Comparison of ENCODE assay signal across 13 cellular contexts in genomic region chr22:37740455-37741311, GRCh38. TPM values are rescaled to one million over a fixed set of nuclear protein-coding genes. Genes with fewer than 3 reads are reported as not detected.
DNase-seq lines count a peak whose midpoint lies in the region; ATAC-seq, FAIRE-seq and TF ChIP-seq lines count a peak whose summit lies in the region.
"Had no signal": no experiment of that assay in that cellular context is flagged by ENCODE, and none has a peak within 500 bp of the region (broad histone marks: within the 10 kb centered on the region; RNA-seq: fewer than 3 reads in every experiment).

No MANE protein-coding gene starts in this region.

- no peaks in the 10 kb centered on the region for H3K27me3 ChIP-seq in left ventricle myocardium inferior (ENCODE audit: low read depth)

- intact Hi-C loops in left ventricle myocardium inferior (cut with micrococcal nuclease) (no loop called here), mucosa of descending colon (cut with DNase I, micrococcal nuclease) (no loop called here)

- ATAC-seq in GM19324 (IDR thresholded peaks at IDR 0.05; ENCODE audit: low FRiP score, unreplicated experiment) (no peak), mucosa of descending colon (no peak)

- H3K36me3 ChIP-seq in HEK293 (ENCODE audit: control insufficient read depth in 2 of 2, insufficient read depth in 1 of 2, low read length in 2 of 2) = peaks cover 0 to 4% of the 10 kb centered on the region in 2 experiments; a peak in 1 of 3 replicates
- no peaks in the 10 kb centered on the region for H3K36me3 ChIP-seq in SK-N-MC (ENCODE audit: insufficient read depth, low read length)
- no peaks in the 10 kb centered on the region for H3K36me3 ChIP-seq in left ventricle myocardium inferior
- no peaks in the 10 kb centered on the region for H3K36me3 ChIP-seq in mucosa of descending colon (ENCODE audit: low read depth)

- H3K4me1 ChIP-seq in HEK293 (ENCODE audit: control insufficient read depth, insufficient read depth, low read length) (0 out of 2 replicates have a peak, but pooled peaks cover 2% of the 10 kb centered on the region), left ventricle myocardium inferior (peaks cover 48% of the 10 kb centered on the region), mucosa of descending colon (ENCODE audit: low read depth) (peaks cover 8% of the 10 kb centered on the region)

- no peak for FAIRE-seq in frontal cortex (lab: Jason Lieb, UNC)
- FAIRE-seq: D721Med had no signal

- no peak for TF ChIP-seq CTCF in HEK293 (tag by site-specific recombination; IDR thresholded peaks at IDR 0.05)
- no peak for TF ChIP-seq CTCF in left ventricle myocardium inferior (IDR thresholded peaks at IDR 0.05; ENCODE audit: borderline replicate concordance)
- no peak for TF ChIP-seq CTCF in mucosa of descending colon (IDR thresholded peaks at IDR 0.05)

- H3K9me3 ChIP-seq in HEK293 (ENCODE audit: control insufficient read depth, insufficient read depth, low read depth, low read length) (no peaks in the 10 kb centered on the region), SK-N-MC (ENCODE audit: low read depth, low read length) (no peaks in the 10 kb centered on the region), left ventricle myocardium inferior (replicated peaks) (no peaks in the 10 kb centered on the region), mucosa of descending colon (no peaks in the 10 kb centered on the region)

- no peak overlapping the region for H3K27ac ChIP-seq in HEK293 (ENCODE audit: extremely low read depth, low read depth, low read length)
- H3K27ac ChIP-seq in SK-N-MC = peak overlapping the region; percentile 71
- H3K27ac ChIP-seq in left ventricle myocardium inferior (replicated peaks) = peak overlapping the region; percentile 70

- POLR2A ChIA-PET in HEK293 (lab: Yijun Ruan, JAX) = interaction anchor here (0.8 to 1.4 kb wide), 4 partner anchors 9 to 79 kb away, joined by 3 to 10 read pairs (median 4); partner anchors contain the start of gene NOL12

- H3K4me3 ChIP-seq in HEK293 (ENCODE audit: low read depth, low read length) (no peak overlapping the region), SK-N-MC (peak overlapping the region; percentile 11), left ventricle myocardium inferior (no peak overlapping the region), mucosa of descending colon (no peak overlapping the region)

- CTCF ChIA-PET in HEK293 (lab: Yijun Ruan, JAX) = no interaction called here

- DNase-seq in SK-N-MC (ENCODE audit: low read depth, low spot score) = no peak
- no peak for DNase-seq in left ventricle myocardium inferior
- peak; percentile 21 to 26 for DNase-seq in stimulated activated CD8-positive, alpha-beta memory T cell treated with anti-CD3 and anti-CD28 coated beads, Interleukin-15, amount 100 ng/mL, for 48 hours (ENCODE audit: low read depth in 2 of 2)
- no peak for DNase-seq in frontal cortex (ENCODE audit: low spot score in 2 of 2)
- DNase-seq in NCI-H526 (lab: John Stamatoyannopoulos, UW) = no peak
- DNase-seq in mucosa of descending colon = no peak
- DNase-seq: activated effector memory CD4-positive, alpha-beta T cell treated with anti-CD3 and anti-CD28 coated beads, Interleukin-2, amount 50 U/mL, for 16 hours; cortex of kidney; NCI-H1417 treated with DMSO at 0.1 percent for 48 hours; NCI-H748 treated with DMSO at 0.1 percent for 48 hours had no signal

- H3K9ac ChIP-seq in SK-N-MC (ENCODE audit: insufficient read length) = peak overlapping the region; percentile 30

TF ChIP-seq in HEK293, 187 proteins besides CTCF, POLR2A, EP300 and RAD21:
- TF ChIP-seq ZNF398 (tag by site-specific recombination; IDR thresholded peaks at IDR 0.05) (peak; percentile 77), ZNF37A (tag by site-specific recombination; IDR thresholded peaks at IDR 0.05) (no peak), ZNF341 (tag by site-specific recombination; IDR thresholded peaks at IDR 0.05; ENCODE audit: low read depth) (0 out of 2 replicates have a peak, but pooled peaks have one; percentile 29), ZFHX2 (tag by site-specific recombination; conservative IDR thresholded peaks at IDR 0.05) (peak; percentile 65), EGR2 (tag by site-specific recombination; IDR thresholded peaks at IDR 0.05; ENCODE audit: low read depth) (peak; percentile 65), ZNF362 (tag by site-specific recombination; IDR thresholded peaks at IDR 0.05) (no peak), SP2 (tag by site-specific recombination; IDR thresholded peaks at IDR 0.05) (no peak), PATZ1 (tag by site-specific recombination; IDR thresholded peaks at IDR 0.05) (0 out of 2 replicates have a peak, but pooled peaks have one; percentile 25), ZNF202 (tag by site-specific recombination; IDR thresholded peaks at IDR 0.05; ENCODE audit: borderline replicate concordance) (no peak)

RNA-seq across cellular contexts. Expression of gene TRIOBP, which starts 43.8 kb away (rescaled TPM):
- total RNA-seq in left ventricle myocardium inferior (86.5 TPM), frontal cortex (10.6 TPM), mucosa of descending colon (100 to 1,000 TPM in 1 of 3 donors, 10 to 100 TPM in 2; 78.2 to 107 (median 78.6) TPM)

RNA-seq across cellular contexts. Expression of gene NOL12, which starts 54.5 kb away (rescaled TPM):
- total RNA-seq in left ventricle myocardium inferior (12.8 TPM), frontal cortex (19.2 TPM), mucosa of descending colon (10 to 100 TPM; 28.5 to 45.3 (median 42.6) TPM)

Comparison
In these comparisons a context has a peak if more than half of its experiments do, and no peak if none do; other contexts are left out.
1. DNase-seq: peak in stimulated activated CD8-positive, alpha-beta memory T cell treated with anti-CD3 and anti-CD28 coated beads, Interleukin-15, amount 100 ng/mL, for 48 hours (2 of 2); none in SK-N-MC (single experiment), left ventricle myocardium inferior (single experiment), frontal cortex (0 of 2), NCI-H526 (0 of 2) and mucosa of descending colon (0 of 3).